2 cellular contexts compared by ENCODE assay signal in the genomic region with DNA sequence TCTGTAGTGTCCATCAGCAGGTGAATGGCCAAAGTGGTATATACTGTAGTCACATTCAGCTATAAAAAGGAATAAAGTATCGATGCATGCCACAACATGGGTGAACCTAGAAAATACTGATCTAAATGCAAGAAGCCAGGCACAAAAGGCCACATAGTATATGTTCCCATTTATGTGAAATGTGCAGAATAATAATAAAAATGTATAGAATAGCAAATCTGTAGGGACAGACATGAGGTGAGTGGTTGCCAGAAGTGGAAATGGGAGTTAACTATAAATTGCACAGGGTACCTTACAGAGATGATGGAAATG.
TF ChIP-seq lines count a peak whose summit lies in the region.

No MANE protein-coding gene starts in this region.

TF ChIP-seq in SK-N-SH, 30 proteins besides CTCF, POLR2A, EP300 and RAD21 (continued from another document):
- TF ChIP-seq, protein P1, sequence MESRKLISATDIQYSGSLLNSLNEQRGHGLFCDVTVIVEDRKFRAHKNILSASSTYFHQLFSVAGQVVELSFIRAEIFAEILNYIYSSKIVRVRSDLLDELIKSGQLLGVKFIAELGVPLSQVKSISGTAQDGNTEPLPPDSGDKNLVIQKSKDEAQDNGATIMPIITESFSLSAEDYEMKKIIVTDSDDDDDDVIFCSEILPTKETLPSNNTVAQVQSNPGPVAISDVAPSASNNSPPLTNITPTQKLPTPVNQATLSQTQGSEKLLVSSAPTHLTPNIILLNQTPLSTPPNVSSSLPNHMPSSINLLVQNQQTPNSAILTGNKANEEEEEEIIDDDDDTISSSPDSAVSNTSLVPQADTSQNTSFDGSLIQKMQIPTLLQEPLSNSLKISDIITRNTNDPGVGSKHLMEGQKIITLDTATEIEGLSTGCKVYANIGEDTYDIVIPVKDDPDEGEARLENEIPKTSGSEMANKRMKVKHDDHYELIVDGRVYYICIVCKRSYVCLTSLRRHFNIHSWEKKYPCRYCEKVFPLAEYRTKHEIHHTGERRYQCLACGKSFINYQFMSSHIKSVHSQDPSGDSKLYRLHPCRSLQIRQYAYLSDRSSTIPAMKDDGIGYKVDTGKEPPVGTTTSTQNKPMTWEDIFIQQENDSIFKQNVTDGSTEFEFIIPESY (IDR thresholded peaks at IDR 0.05; ENCODE audit: borderline replicate concordance, low read depth): no peak
- TF ChIP-seq SIN3A (IDR thresholded peaks at IDR 0.05; ENCODE audit: borderline replicate concordance, low read depth, low read length) (no peak), RFX5 (IDR thresholded peaks at IDR 0.05; ENCODE audit: low read length) (no peak), NFIC (IDR thresholded peaks at IDR 0.05; ENCODE audit: borderline replicate concordance) (no peak), FOXJ3 (CRISPR knock-in tag; IDR thresholded peaks at IDR 0.05) (no peak), POLR2AphosphoS5 (IDR thresholded peaks at IDR 0.05; ENCODE audit: low read depth, low read length) (no peak), MXI1 (IDR thresholded peaks at IDR 0.05; ENCODE audit: low read depth, low read length) (no peak), TCF12 (IDR thresholded peaks at IDR 0.05) (no peak), GATA2 (CRISPR knock-in tag; IDR thresholded peaks at IDR 0.05) (no peak), ELF1 (IDR thresholded peaks at IDR 0.05) (no peak), TAF1 (IDR thresholded peaks at IDR 0.05; ENCODE audit: borderline replicate concordance, low read depth, low read length) (no peak)
- TF ChIP-seq, protein P2, sequence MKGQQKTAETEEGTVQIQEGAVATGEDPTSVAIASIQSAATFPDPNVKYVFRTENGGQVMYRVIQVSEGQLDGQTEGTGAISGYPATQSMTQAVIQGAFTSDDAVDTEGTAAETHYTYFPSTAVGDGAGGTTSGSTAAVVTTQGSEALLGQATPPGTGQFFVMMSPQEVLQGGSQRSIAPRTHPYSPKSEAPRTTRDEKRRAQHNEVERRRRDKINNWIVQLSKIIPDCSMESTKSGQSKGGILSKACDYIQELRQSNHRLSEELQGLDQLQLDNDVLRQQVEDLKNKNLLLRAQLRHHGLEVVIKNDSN (IDR thresholded peaks at IDR 0.05; ENCODE audit: borderline replicate concordance, low read depth): no peak
- TF ChIP-seq, protein P3, sequence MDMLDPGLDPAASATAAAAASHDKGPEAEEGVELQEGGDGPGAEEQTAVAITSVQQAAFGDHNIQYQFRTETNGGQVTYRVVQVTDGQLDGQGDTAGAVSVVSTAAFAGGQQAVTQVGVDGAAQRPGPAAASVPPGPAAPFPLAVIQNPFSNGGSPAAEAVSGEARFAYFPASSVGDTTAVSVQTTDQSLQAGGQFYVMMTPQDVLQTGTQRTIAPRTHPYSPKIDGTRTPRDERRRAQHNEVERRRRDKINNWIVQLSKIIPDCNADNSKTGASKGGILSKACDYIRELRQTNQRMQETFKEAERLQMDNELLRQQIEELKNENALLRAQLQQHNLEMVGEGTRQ (IDR thresholded peaks at IDR 0.05; ENCODE audit: borderline replicate concordance, low read depth, low read length): no peak
- TF ChIP-seq, protein P4, sequence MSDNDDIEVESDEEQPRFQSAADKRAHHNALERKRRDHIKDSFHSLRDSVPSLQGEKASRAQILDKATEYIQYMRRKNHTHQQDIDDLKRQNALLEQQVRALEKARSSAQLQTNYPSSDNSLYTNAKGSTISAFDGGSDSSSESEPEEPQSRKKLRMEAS (IDR thresholded peaks at IDR 0.05; ENCODE audit: low read depth): no peak

TF ChIP-seq in WTC11, 78 proteins besides CTCF, POLR2A, EP300 and RAD21 (continued from another document):
- TF ChIP-seq, protein P5, sequence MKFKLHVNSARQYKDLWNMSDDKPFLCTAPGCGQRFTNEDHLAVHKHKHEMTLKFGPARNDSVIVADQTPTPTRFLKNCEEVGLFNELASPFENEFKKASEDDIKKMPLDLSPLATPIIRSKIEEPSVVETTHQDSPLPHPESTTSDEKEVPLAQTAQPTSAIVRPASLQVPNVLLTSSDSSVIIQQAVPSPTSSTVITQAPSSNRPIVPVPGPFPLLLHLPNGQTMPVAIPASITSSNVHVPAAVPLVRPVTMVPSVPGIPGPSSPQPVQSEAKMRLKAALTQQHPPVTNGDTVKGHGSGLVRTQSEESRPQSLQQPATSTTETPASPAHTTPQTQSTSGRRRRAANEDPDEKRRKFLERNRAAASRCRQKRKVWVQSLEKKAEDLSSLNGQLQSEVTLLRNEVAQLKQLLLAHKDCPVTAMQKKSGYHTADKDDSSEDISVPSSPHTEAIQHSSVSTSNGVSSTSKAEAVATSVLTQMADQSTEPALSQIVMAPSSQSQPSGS (CRISPR knock-in tag; IDR thresholded peaks at IDR 0.05; ENCODE audit: borderline replicate concordance, low read depth): no peak
- TF ChIP-seq SP1 (CRISPR knock-in tag; conservative IDR thresholded peaks at IDR 0.05): no peak
- TF ChIP-seq, protein P6, sequence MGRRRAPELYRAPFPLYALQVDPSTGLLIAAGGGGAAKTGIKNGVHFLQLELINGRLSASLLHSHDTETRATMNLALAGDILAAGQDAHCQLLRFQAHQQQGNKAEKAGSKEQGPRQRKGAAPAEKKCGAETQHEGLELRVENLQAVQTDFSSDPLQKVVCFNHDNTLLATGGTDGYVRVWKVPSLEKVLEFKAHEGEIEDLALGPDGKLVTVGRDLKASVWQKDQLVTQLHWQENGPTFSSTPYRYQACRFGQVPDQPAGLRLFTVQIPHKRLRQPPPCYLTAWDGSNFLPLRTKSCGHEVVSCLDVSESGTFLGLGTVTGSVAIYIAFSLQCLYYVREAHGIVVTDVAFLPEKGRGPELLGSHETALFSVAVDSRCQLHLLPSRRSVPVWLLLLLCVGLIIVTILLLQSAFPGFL (CRISPR knock-in tag; IDR thresholded peaks at IDR 0.05; ENCODE audit: borderline replicate concordance): no peak
- TF ChIP-seq, protein P7, sequence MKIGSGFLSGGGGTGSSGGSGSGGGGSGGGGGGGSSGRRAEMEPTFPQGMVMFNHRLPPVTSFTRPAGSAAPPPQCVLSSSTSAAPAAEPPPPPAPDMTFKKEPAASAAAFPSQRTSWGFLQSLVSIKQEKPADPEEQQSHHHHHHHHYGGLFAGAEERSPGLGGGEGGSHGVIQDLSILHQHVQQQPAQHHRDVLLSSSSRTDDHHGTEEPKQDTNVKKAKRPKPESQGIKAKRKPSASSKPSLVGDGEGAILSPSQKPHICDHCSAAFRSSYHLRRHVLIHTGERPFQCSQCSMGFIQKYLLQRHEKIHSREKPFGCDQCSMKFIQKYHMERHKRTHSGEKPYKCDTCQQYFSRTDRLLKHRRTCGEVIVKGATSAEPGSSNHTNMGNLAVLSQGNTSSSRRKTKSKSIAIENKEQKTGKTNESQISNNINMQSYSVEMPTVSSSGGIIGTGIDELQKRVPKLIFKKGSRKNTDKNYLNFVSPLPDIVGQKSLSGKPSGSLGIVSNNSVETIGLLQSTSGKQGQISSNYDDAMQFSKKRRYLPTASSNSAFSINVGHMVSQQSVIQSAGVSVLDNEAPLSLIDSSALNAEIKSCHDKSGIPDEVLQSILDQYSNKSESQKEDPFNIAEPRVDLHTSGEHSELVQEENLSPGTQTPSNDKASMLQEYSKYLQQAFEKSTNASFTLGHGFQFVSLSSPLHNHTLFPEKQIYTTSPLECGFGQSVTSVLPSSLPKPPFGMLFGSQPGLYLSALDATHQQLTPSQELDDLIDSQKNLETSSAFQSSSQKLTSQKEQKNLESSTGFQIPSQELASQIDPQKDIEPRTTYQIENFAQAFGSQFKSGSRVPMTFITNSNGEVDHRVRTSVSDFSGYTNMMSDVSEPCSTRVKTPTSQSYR (CRISPR knock-in tag; IDR thresholded peaks at IDR 0.05): no peak
- no peak for TF ChIP-seq ZNF232 (CRISPR knock-in tag; IDR thresholded peaks at IDR 0.05)
- no peak for TF ChIP-seq GABPB1 (CRISPR knock-in tag; IDR thresholded peaks at IDR 0.05)
- TF ChIP-seq FOXJ3 (CRISPR knock-in tag; IDR thresholded peaks at IDR 0.05; ENCODE audit: borderline replicate concordance): no peak
- TF ChIP-seq, protein P8, sequence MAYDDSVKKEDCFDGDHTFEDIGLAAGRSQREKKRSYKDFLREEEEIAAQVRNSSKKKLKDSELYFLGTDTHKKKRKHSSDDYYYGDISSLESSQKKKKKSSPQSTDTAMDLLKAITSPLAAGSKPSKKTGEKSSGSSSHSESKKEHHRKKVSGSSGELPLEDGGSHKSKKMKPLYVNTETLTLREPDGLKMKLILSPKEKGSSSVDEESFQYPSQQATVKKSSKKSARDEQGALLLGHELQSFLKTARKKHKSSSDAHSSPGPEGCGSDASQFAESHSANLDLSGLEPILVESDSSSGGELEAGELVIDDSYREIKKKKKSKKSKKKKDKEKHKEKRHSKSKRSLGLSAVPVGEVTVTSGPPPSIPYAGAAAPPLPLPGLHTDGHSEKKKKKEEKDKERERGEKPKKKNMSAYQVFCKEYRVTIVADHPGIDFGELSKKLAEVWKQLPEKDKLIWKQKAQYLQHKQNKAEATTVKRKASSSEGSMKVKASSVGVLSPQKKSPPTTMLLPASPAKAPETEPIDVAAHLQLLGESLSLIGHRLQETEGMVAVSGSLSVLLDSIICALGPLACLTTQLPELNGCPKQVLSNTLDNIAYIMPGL (CRISPR knock-in tag; IDR thresholded peaks at IDR 0.05): no peak
- TF ChIP-seq, protein P9, sequence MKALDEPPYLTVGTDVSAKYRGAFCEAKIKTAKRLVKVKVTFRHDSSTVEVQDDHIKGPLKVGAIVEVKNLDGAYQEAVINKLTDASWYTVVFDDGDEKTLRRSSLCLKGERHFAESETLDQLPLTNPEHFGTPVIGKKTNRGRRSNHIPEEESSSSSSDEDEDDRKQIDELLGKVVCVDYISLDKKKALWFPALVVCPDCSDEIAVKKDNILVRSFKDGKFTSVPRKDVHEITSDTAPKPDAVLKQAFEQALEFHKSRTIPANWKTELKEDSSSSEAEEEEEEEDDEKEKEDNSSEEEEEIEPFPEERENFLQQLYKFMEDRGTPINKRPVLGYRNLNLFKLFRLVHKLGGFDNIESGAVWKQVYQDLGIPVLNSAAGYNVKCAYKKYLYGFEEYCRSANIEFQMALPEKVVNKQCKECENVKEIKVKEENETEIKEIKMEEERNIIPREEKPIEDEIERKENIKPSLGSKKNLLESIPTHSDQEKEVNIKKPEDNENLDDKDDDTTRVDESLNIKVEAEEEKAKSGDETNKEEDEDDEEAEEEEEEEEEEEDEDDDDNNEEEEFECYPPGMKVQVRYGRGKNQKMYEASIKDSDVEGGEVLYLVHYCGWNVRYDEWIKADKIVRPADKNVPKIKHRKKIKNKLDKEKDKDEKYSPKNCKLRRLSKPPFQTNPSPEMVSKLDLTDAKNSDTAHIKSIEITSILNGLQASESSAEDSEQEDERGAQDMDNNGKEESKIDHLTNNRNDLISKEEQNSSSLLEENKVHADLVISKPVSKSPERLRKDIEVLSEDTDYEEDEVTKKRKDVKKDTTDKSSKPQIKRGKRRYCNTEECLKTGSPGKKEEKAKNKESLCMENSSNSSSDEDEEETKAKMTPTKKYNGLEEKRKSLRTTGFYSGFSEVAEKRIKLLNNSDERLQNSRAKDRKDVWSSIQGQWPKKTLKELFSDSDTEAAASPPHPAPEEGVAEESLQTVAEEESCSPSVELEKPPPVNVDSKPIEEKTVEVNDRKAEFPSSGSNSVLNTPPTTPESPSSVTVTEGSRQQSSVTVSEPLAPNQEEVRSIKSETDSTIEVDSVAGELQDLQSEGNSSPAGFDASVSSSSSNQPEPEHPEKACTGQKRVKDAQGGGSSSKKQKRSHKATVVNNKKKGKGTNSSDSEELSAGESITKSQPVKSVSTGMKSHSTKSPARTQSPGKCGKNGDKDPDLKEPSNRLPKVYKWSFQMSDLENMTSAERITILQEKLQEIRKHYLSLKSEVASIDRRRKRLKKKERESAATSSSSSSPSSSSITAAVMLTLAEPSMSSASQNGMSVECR (CRISPR knock-in tag; IDR thresholded peaks at IDR 0.05; ENCODE audit: borderline replicate concordance): no peak
- TF ChIP-seq ZNF121 (CRISPR knock-in tag; IDR thresholded peaks at IDR 0.05): no peak
- TF ChIP-seq, protein P10, sequence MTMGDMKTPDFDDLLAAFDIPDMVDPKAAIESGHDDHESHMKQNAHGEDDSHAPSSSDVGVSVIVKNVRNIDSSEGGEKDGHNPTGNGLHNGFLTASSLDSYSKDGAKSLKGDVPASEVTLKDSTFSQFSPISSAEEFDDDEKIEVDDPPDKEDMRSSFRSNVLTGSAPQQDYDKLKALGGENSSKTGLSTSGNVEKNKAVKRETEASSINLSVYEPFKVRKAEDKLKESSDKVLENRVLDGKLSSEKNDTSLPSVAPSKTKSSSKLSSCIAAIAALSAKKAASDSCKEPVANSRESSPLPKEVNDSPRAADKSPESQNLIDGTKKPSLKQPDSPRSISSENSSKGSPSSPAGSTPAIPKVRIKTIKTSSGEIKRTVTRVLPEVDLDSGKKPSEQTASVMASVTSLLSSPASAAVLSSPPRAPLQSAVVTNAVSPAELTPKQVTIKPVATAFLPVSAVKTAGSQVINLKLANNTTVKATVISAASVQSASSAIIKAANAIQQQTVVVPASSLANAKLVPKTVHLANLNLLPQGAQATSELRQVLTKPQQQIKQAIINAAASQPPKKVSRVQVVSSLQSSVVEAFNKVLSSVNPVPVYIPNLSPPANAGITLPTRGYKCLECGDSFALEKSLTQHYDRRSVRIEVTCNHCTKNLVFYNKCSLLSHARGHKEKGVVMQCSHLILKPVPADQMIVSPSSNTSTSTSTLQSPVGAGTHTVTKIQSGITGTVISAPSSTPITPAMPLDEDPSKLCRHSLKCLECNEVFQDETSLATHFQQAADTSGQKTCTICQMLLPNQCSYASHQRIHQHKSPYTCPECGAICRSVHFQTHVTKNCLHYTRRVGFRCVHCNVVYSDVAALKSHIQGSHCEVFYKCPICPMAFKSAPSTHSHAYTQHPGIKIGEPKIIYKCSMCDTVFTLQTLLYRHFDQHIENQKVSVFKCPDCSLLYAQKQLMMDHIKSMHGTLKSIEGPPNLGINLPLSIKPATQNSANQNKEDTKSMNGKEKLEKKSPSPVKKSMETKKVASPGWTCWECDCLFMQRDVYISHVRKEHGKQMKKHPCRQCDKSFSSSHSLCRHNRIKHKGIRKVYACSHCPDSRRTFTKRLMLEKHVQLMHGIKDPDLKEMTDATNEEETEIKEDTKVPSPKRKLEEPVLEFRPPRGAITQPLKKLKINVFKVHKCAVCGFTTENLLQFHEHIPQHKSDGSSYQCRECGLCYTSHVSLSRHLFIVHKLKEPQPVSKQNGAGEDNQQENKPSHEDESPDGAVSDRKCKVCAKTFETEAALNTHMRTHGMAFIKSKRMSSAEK (CRISPR knock-in tag; IDR thresholded peaks at IDR 0.05; ENCODE audit: borderline replicate concordance): no peak
- no peak for TF ChIP-seq JUN (CRISPR knock-in tag; IDR thresholded peaks at IDR 0.05)
- no peak for TF ChIP-seq ZNF219 (CRISPR knock-in tag; IDR thresholded peaks at IDR 0.05; ENCODE audit: borderline replicate concordance)
- TF ChIP-seq ZNF416 (CRISPR knock-in tag; IDR thresholded peaks at IDR 0.05): no peak
- no peak for TF ChIP-seq ZNF263 (CRISPR knock-in tag; IDR thresholded peaks at IDR 0.05; ENCODE audit: low read depth)
- TF ChIP-seq, protein P11, sequence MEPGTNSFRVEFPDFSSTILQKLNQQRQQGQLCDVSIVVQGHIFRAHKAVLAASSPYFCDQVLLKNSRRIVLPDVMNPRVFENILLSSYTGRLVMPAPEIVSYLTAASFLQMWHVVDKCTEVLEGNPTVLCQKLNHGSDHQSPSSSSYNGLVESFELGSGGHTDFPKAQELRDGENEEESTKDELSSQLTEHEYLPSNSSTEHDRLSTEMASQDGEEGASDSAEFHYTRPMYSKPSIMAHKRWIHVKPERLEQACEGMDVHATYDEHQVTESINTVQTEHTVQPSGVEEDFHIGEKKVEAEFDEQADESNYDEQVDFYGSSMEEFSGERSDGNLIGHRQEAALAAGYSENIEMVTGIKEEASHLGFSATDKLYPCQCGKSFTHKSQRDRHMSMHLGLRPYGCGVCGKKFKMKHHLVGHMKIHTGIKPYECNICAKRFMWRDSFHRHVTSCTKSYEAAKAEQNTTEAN (CRISPR knock-in tag; IDR thresholded peaks at IDR 0.05): no peak
TF ChIP-seq in WTC11: peak in this region for 0.
